15 cellular contexts compared by ENCODE assay signal in the genomic region with DNA sequence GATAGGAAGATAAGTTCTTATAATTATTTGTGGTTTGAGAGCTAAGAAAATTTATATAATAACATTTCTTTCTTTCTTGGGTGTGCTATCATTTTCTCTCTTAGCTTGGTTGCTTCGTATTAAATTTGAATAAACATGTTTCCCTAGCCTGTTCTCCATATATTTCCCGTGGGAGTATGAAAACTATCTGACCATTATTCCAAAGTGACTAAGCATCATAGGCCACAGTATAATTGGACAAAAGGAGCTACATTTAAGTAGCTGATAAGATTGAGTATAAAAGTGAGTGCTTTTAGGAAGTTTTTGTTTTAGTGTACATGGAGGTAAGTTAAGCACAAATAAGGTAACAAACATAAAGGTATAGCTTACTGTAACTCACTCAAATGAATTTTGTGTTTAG. TPM values are rescaled to one million over a fixed set of nuclear protein-coding genes. Genes with fewer than 3 reads are reported as not detected.
A peak's percentile ranks its signal among the peaks of the same experiment; 100 is the strongest.
DNase-seq lines count a peak whose midpoint lies in the region; ATAC-seq and TF ChIP-seq lines count a peak whose summit lies in the region.
"Had no signal": no experiment of that assay in that cellular context is flagged by ENCODE, and none has a peak within 500 bp of the region (broad histone marks: within the 10 kb centered on the region; RNA-seq: fewer than 3 reads in every experiment).

No MANE protein-coding gene starts in this region.

- H3K9me3 ChIP-seq in osteoblast (ENCODE audit: low read depth, low read length) (no peaks in the 10 kb centered on the region), PC-9 (ENCODE audit: insufficient read depth, low read depth) (no peaks in the 10 kb centered on the region)
- H3K9me3 ChIP-seq: BLaER1, HAP-1 had no signal

- H3F3A ChIP-seq in PC-9 (ENCODE audit: insufficient read depth, low read depth), result peaks cover 10% of the 10 kb centered on the region

- H3K4me3 ChIP-seq in ACC112 (ENCODE audit: low read depth, low read length), result no peak overlapping the region
- no peak overlapping the region for H3K4me3 ChIP-seq in cardiac fibroblast (replicated peaks in 1 of 2; ENCODE audit: low read depth in 2 of 2, low read length in 2 of 2)
- H3K4me3 ChIP-seq in osteoblast (ENCODE audit: insufficient read depth, low read length), result no peak overlapping the region
- no peak overlapping the region for H3K4me3 ChIP-seq in PC-9
- H3K4me3 ChIP-seq: BLaER1, HAP-1 had no signal

- H3K27ac ChIP-seq in ACC112 (ENCODE audit: low read depth, low read length) (peak overlapping the region; percentile 72), osteoblast (ENCODE audit: low read depth, low read length) (peak overlapping the region; percentile 51), PC-9 (no peak overlapping the region)
- H3K27ac ChIP-seq: BLaER1 had no signal

- intact Hi-C loops in PC-9 (cut with micrococcal nuclease; ENCODE audit: unreplicated experiment), result no loop called here

- H3K79me2 ChIP-seq in ACC112 (ENCODE audit: control insufficient read depth, insufficient read depth, low read length, unreplicated experiment), result peaks cover 71% of the 10 kb centered on the region
- peaks cover 70% of the 10 kb centered on the region for H3K79me2 ChIP-seq in osteoblast (ENCODE audit: insufficient read depth, low read length)
- peaks cover 29% of the 10 kb centered on the region for H3K79me2 ChIP-seq in PC-9 (ENCODE audit: low read depth)

- TF ChIP-seq CTCF in cardiac fibroblast (IDR thresholded peaks at IDR 0.05; ENCODE audit: low read depth, low read length), result no peak
- TF ChIP-seq CTCF in osteoblast (IDR thresholded peaks at IDR 0.05; ENCODE audit: extremely low read depth, low read depth, low read length), result no peak
- no peak for TF ChIP-seq CTCF in PC-9 (conservative IDR thresholded peaks at IDR 0.05)

- H2AFZ ChIP-seq in ACC112 (ENCODE audit: low read length, unreplicated experiment) (no peak overlapping the region), osteoblast (ENCODE audit: low read length) (no peak overlapping the region), PC-9 (no peak overlapping the region)

- peaks cover 5% of the 10 kb centered on the region for H4K20me1 ChIP-seq in osteoblast (ENCODE audit: insufficient read depth, low read length)
- H4K20me1 ChIP-seq in PC-9 (ENCODE audit: insufficient read depth), result no peaks in the 10 kb centered on the region
- H4K20me1 ChIP-seq: BLaER1 had no signal

- no TSS peak for BruUV-seq in PC-9 (replicated peaks; lab: Mats Ljungman, UMichigan)

- peaks cover 52% of the 10 kb centered on the region for H3K4me1 ChIP-seq in ACC112 (ENCODE audit: control insufficient read depth, insufficient read depth, low read length, unreplicated experiment)
- peaks cover 27% of the 10 kb centered on the region for H3K4me1 ChIP-seq in osteoblast (ENCODE audit: insufficient read depth, low read length)
- H3K4me1 ChIP-seq in PC-9 (replicated peaks; ENCODE audit: insufficient read depth), result no peaks in the 10 kb centered on the region
- H3K4me1 ChIP-seq: BLaER1, HAP-1 had no signal

- no peaks in the 10 kb centered on the region for H3K9me2 ChIP-seq in PC-9 (ENCODE audit: insufficient read depth)

- CTCF ChIA-PET in PC-9 (lab: Charles Lee), result interaction anchor here (0.5 kb wide), 1 partner anchor 311 kb away, joined by 8 read pairs; no protein-coding TSS in a partner anchor

- no peaks in the 10 kb centered on the region for H3K27me3 ChIP-seq in ACC112 (ENCODE audit: insufficient read depth, low read length)
- H3K27me3 ChIP-seq in osteoblast (ENCODE audit: insufficient read depth, low read length), result no peaks in the 10 kb centered on the region
- H3K27me3 ChIP-seq in PC-9 (ENCODE audit: insufficient read depth, low read depth), result no peaks in the 10 kb centered on the region
- H3K27me3 ChIP-seq: BLaER1 had no signal

- H3K36me3 ChIP-seq in ACC112 (ENCODE audit: insufficient read depth, low read length) (peaks cover 15% of the 10 kb centered on the region), osteoblast (ENCODE audit: insufficient read depth, low read length) (no peaks in the 10 kb centered on the region), PC-9 (ENCODE audit: low read depth) (peaks cover 31% of the 10 kb centered on the region)
- H3K36me3 ChIP-seq: BLaER1, HAP-1 had no signal

- H3K4me2 ChIP-seq in osteoblast (ENCODE audit: insufficient read depth, low read length), result peak overlapping the region; percentile 27
- H3K4me2 ChIP-seq in PC-9, result no peak overlapping the region
- H3K4me2 ChIP-seq: BLaER1 had no signal

- DNase-seq in LHCN-M2 (ENCODE audit: low read depth) (peak; percentile 56), cardiac fibroblast (ENCODE audit: low read depth in 2 of 2) (peak; percentile 60 to 68), osteoblast (ENCODE audit: insufficient read length, low spot score, missing footprints) (no peak), DMS114 treated with DMSO at 0.1 percent for 48 hours (lab: John Stamatoyannopoulos, UW; ENCODE audit: unreplicated experiment) (no peak), PC-9 (no peak), DMS 273 treated with DMSO at 0.1 percent for 48 hours (lab: John Stamatoyannopoulos, UW) (no peak)
- DNase-seq: CD8-positive, alpha-beta memory T cell; DMS79 treated with DMSO at 0.1 percent for 48 hours; EL; GOT3 had no signal

- ATAC-seq in GM21825 (IDR thresholded peaks at IDR 0.05; ENCODE audit: unreplicated experiment), result no peak
- ATAC-seq: HepG2 had no signal

- POLR2A ChIA-PET in PC-9 (lab: Charles Lee; ENCODE audit: unreplicated experiment), result interaction anchor here (0.5 to 0.7 kb wide), 3 partner anchors 122 to 1777 kb away, joined by 3 to 7 read pairs (median 5); no protein-coding TSS in a partner anchor

RNA-seq across cellular contexts. Expression of a gene that starts 8.4 kb away (rescaled TPM):
- total RNA-seq in LHCN-M2 (2014; rRNA removed), result 20.2 and 28.1 TPM in 2 replicates
- polyA plus RNA-seq in LHCN-M2 (2012), result 13.3 TPM
- total RNA-seq in osteoblast, result 174 and 189 TPM in 2 replicates
- 45.3 and 65.4 TPM in 2 replicates for total RNA-seq in PC-9 (2021)
- total RNA-seq: CD8-positive, alpha-beta memory T cell had no signal
- polyA plus RNA-seq: CD8-positive, alpha-beta memory T cell had no signal

Comparison
In these comparisons a context has a peak if more than half of its experiments do, and no peak if none do; other contexts are left out.
1. DNase-seq: peak in LHCN-M2 (single experiment) and cardiac fibroblast (2 of 2); none in osteoblast (single experiment), DMS114 treated with DMSO at 0.1 percent for 48 hours (single experiment), PC-9 (0 of 2) and DMS 273 treated with DMSO at 0.1 percent for 48 hours (single experiment).